15 cellular contexts compared by ENCODE assay signal in the genomic region with DNA sequence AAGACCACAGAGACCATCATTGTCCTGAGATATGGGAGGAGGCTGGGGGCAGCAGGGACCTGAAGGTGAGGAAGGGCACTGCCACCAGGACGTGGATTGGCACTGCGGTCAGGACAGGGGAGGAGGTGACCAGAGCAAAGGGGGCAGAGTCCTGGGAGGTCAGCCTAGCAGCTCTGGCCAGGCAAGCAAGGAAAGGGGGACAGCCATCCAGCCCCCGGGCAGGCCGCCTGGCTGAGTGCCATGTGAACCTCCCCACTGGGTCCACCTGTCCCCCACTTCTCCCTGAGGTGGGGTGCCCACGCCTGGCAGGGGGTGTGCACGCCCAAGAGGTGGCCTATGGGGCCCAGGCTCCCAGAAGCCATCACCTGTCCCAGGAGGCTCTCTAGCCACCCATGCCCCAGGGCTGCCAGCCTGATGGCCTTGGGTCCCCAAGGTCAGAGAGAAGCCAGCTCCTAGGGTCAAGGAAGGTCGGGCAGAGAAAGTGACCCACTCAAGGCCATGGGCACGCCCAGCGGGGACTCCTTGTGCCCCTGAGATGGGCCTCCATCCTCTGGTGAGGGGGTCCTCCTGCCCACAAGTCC. TPM values are rescaled to one million over a fixed set of nuclear protein-coding genes. Genes with fewer than 3 reads are reported as not detected.
"Had no signal": no experiment of that assay in that cellular context is flagged by ENCODE, and none has a peak within 500 bp of the region (broad histone marks: within the 10 kb centered on the region; RNA-seq: fewer than 3 reads in every experiment).

No MANE protein-coding gene starts in this region.

- H3K4me3 Mint-ChIP-seq: activated B cell treated with CpG ODN at 0.5 μM for 24 hours; stimulated activated memory B cell treated with anti-CD40 and anti-IgM and Interleukin-4, amounts not matched to agents 10 μg/mL and 1 μg/mL and 100 μg/mL, for 72 hours had no signal

- H3K9me3 Mint-ChIP-seq: activated B cell treated with CpG ODN at 0.5 μM for 24 hours; activated T-helper 2 cell treated with anti-CD3 and anti-CD28 coated beads, Interferon-gamma antibody, Interleukin-2, Interleukin-4, amounts not matched to agents 10 μg/mL and 5 μg/mL and 100 μg/mL, durations not matched to agents 14 hours and 24 hours and 36 hours; stimulated activated memory B cell treated with anti-CD40 and anti-IgM and Interleukin-4, amounts not matched to agents 10 μg/mL and 1 μg/mL and 100 μg/mL, for 72 hours had no signal

- H3K9me3 ChIP-seq: ovary, transverse colon had no signal

- H3K27ac ChIP-seq: coronary artery, foreskin keratinocyte, ovary, transverse colon had no signal

- H3K27me3 ChIP-seq: ovary had no signal

- H3K4me1 ChIP-seq: foreskin keratinocyte, transverse colon had no signal

- H3K27ac Mint-ChIP-seq: activated B cell treated with CpG ODN at 0.5 μM for 24 hours; activated T-helper 2 cell treated with anti-CD3 and anti-CD28 coated beads, Interferon-gamma antibody, Interleukin-2, Interleukin-4, amounts not matched to agents 10 μg/mL and 5 μg/mL and 100 μg/mL, durations not matched to agents 14 hours and 24 hours and 36 hours; stimulated activated memory B cell treated with anti-CD40 and anti-IgM and Interleukin-4, amounts not matched to agents 10 μg/mL and 1 μg/mL and 100 μg/mL, for 72 hours had no signal

- H3K27me3 Mint-ChIP-seq: activated B cell treated with CpG ODN at 0.5 μM for 24 hours; stimulated activated memory B cell treated with anti-CD40 and anti-IgM and Interleukin-4, amounts not matched to agents 10 μg/mL and 1 μg/mL and 100 μg/mL, for 72 hours had no signal

- H3K4me3 ChIP-seq: coronary artery, ovary, transverse colon had no signal

- H3K36me3 ChIP-seq: ovary, transverse colon had no signal

- ATAC-seq: stimulated activated memory B cell treated with anti-CD40 and anti-IgM and Interleukin-4, amounts not matched to agents 10 μg/mL and 1 μg/mL and 100 μg/mL, for 72 hours had no signal

- DNase-seq: activated B cell treated with CpG ODN at 0.5 μM for 24 hours; activated CD4-positive, alpha-beta T cell treated with anti-CD3 and anti-CD28 coated beads for 48 hours; activated naive CD4-positive, alpha-beta T cell treated with anti-CD3 and anti-CD28 coated beads, Interleukin-2, amount 50 U/mL, for 16 hours; activated T-cell treated with anti-CD3 and anti-CD28 coated beads for 4 hours; caudate nucleus; effector CD8-positive, alpha-beta T cell; foreskin keratinocyte; kidney glomerular epithelial cell; ovary; T-helper 2 cell; transverse colon had no signal

RNA-seq across cellular contexts. Expression of gene ITGB2, which starts 29.6 kb away (rescaled TPM):
- polyA plus RNA-seq: neural cell had no signal
